Comparison of ENCODE assay signal across 9 cellular contexts in genomic region chr3:51675201-51675611, GRCh38. TPM values are rescaled to one million over a fixed set of nuclear protein-coding genes. Genes with fewer than 3 reads are reported as not detected.
DNase-seq lines count a peak whose midpoint lies in the region; ATAC-seq and TF ChIP-seq lines count a peak whose summit lies in the region.
"Had no signal": no experiment of that assay in that cellular context is flagged by ENCODE, and none has a peak within 500 bp of the region (broad histone marks: within the 10 kb centered on the region; RNA-seq: fewer than 3 reads in every experiment).

No MANE protein-coding gene starts in this region.

- H3K27ac Mint-ChIP-seq in stimulated activated memory B cell treated with anti-CD40 and anti-IgM and Interleukin-4, amounts not matched to agents 10 μg/mL and 1 μg/mL and 100 μg/mL, for 72 hours = peak overlapping the region; percentile 36

- no peak overlapping the region for H3K27ac ChIP-seq in lower lobe of right lung

- peak overlapping the region; percentile 44 for H3K4me3 Mint-ChIP-seq in activated T-cell treated with anti-CD3 and anti-CD28 coated beads, Interleukin-2, amount 50 U/mL, for 4 hours
- no peak overlapping the region for H3K4me3 Mint-ChIP-seq in stimulated activated memory B cell treated with anti-CD40 and anti-IgM and Interleukin-4, amounts not matched to agents 10 μg/mL and 1 μg/mL and 100 μg/mL, for 72 hours

- H3K27me3 ChIP-seq in lower lobe of right lung (ENCODE audit: low read depth) = no peaks in the 10 kb centered on the region
- H3K27me3 ChIP-seq: gastrocnemius medialis had no signal

- peak; percentile 64 for DNase-seq in activated CD8-positive, alpha-beta memory T cell treated with anti-CD3 and anti-CD28 coated beads for 24 hours
- no peak for DNase-seq in activated CD8-positive, alpha-beta memory T cell treated with anti-CD3 and anti-CD28 coated beads, Interleukin-2, amount 50 U/mL, for 48 hours
- DNase-seq in activated T-cell treated with anti-CD3 and anti-CD28 coated beads, Interleukin-2, amount 50 U/mL, for 4 hours = no peak
- DNase-seq in fibroblast of mammary gland (ENCODE audit: low read depth) = peak; percentile 50
- DNase-seq in mucosa of descending colon = no peak
- DNase-seq in lower lobe of right lung = no peak
- DNase-seq: gastrocnemius medialis had no signal

- H3K36me3 Mint-ChIP-seq in activated T-cell treated with anti-CD3 and anti-CD28 coated beads, Interleukin-2, amount 50 U/mL, for 4 hours (ENCODE audit: insufficient read depth) = peaks cover 12% of the 10 kb centered on the region
- H3K36me3 Mint-ChIP-seq in stimulated activated memory B cell treated with anti-CD40 and anti-IgM and Interleukin-4, amounts not matched to agents 10 μg/mL and 1 μg/mL and 100 μg/mL, for 72 hours = peaks cover 17% of the 10 kb centered on the region

- peaks cover 82% of the 10 kb centered on the region for H3K4me1 Mint-ChIP-seq in activated T-cell treated with anti-CD3 and anti-CD28 coated beads, Interleukin-2, amount 50 U/mL, for 4 hours (ENCODE audit: low read depth)
- H3K4me1 Mint-ChIP-seq in stimulated activated memory B cell treated with anti-CD40 and anti-IgM and Interleukin-4, amounts not matched to agents 10 μg/mL and 1 μg/mL and 100 μg/mL, for 72 hours = peaks cover 77% of the 10 kb centered on the region

- H3K4me1 ChIP-seq in mucosa of descending colon (ENCODE audit: low read depth) (peaks cover 17% of the 10 kb centered on the region), lower lobe of right lung (peaks cover 36% of the 10 kb centered on the region)

- no peak overlapping the region for H3K4me3 ChIP-seq in fibroblast of mammary gland (ENCODE audit: control insufficient read depth, low read depth, low read length)
- no peak overlapping the region for H3K4me3 ChIP-seq in mucosa of descending colon
- H3K4me3 ChIP-seq in lower lobe of right lung = no peak overlapping the region
- H3K4me3 ChIP-seq: gastrocnemius medialis had no signal

- H3K9me3 ChIP-seq in mucosa of descending colon (no peaks in the 10 kb centered on the region), lower lobe of right lung (no peaks in the 10 kb centered on the region)
- H3K9me3 ChIP-seq: gastrocnemius medialis had no signal

- H3K36me3 ChIP-seq in mucosa of descending colon (ENCODE audit: low read depth) = no peaks in the 10 kb centered on the region
- H3K36me3 ChIP-seq in lower lobe of right lung = peaks cover 29% of the 10 kb centered on the region
- H3K36me3 ChIP-seq: gastrocnemius medialis had no signal

- ATAC-seq in activated T-cell treated with anti-CD3 and anti-CD28 coated beads, Interleukin-2, amount 50 U/mL, for 4 hours = peak; percentile 39 to 45
- ATAC-seq in stimulated activated memory B cell treated with anti-CD40 and anti-IgM and Interleukin-4, amounts not matched to agents 10 μg/mL and 1 μg/mL and 100 μg/mL, for 72 hours = no peak
- ATAC-seq in mucosa of descending colon (no peak), HG03280 (IDR thresholded peaks at IDR 0.05; ENCODE audit: unreplicated experiment) (no peak), lower lobe of right lung (no peak)

- no peaks in the 10 kb centered on the region for H3K9me3 Mint-ChIP-seq in activated T-cell treated with anti-CD3 and anti-CD28 coated beads, Interleukin-2, amount 50 U/mL, for 4 hours
- H3K9me3 Mint-ChIP-seq in stimulated activated memory B cell treated with anti-CD40 and anti-IgM and Interleukin-4, amounts not matched to agents 10 μg/mL and 1 μg/mL and 100 μg/mL, for 72 hours = no peaks in the 10 kb centered on the region

- no peaks in the 10 kb centered on the region for H3K27me3 Mint-ChIP-seq in activated T-cell treated with anti-CD3 and anti-CD28 coated beads, Interleukin-2, amount 50 U/mL, for 4 hours (ENCODE audit: low read depth)
- H3K27me3 Mint-ChIP-seq in stimulated activated memory B cell treated with anti-CD40 and anti-IgM and Interleukin-4, amounts not matched to agents 10 μg/mL and 1 μg/mL and 100 μg/mL, for 72 hours = no peaks in the 10 kb centered on the region

- TF ChIP-seq CTCF in fibroblast of mammary gland (conservative IDR thresholded peaks at IDR 0.05; ENCODE audit: control insufficient read depth, insufficient read depth, low read depth, low read length) (no peak), mucosa of descending colon (IDR thresholded peaks at IDR 0.05) (no peak), lower lobe of right lung (IDR thresholded peaks at IDR 0.05) (no peak)

- intact Hi-C loops in mucosa of descending colon (cut with DNase I, micrococcal nuclease) = no loop called here
- intact Hi-C loops in lower lobe of right lung (cut with DNase I) = no loop called here

RNA-seq across cellular contexts. Expression of gene TEX264, which starts 4.2 kb away (rescaled TPM):
- 10 to 100 TPM; 37.8 to 42.5 (median 38.9) TPM for total RNA-seq in activated T-cell treated with anti-CD3 and anti-CD28 coated beads, Interleukin-2, amount 50 U/mL, for 4 hours
- total RNA-seq in mucosa of descending colon (10 to 100 TPM; 53.2 to 73.6 (median 59.1) TPM), lower lobe of right lung (43.5 TPM)

RNA-seq across cellular contexts. Expression of gene GRM2, which starts 31.7 kb away (rescaled TPM):
- total RNA-seq in activated T-cell treated with anti-CD3 and anti-CD28 coated beads, Interleukin-2, amount 50 U/mL, for 4 hours = 1 to 10 TPM in 2 of 3 donors, under 1 TPM in 1; 0.84 to 1.2 (median 1.0) TPM
- under 1 TPM; 0.14 to 0.61 (median 0.22) TPM for total RNA-seq in mucosa of descending colon
- 0.15 TPM for total RNA-seq in lower lobe of right lung

Comparison
In these comparisons a context has a peak if more than half of its experiments do, and no peak if none do; other contexts are left out.
1. DNase-seq: peak in activated CD8-positive, alpha-beta memory T cell treated with anti-CD3 and anti-CD28 coated beads for 24 hours (single experiment) and fibroblast of mammary gland (single experiment); none in activated CD8-positive, alpha-beta memory T cell treated with anti-CD3 and anti-CD28 coated beads, Interleukin-2, amount 50 U/mL, for 48 hours (single experiment), activated T-cell treated with anti-CD3 and anti-CD28 coated beads, Interleukin-2, amount 50 U/mL, for 4 hours (single experiment), mucosa of descending colon (0 of 3) and lower lobe of right lung (single experiment).
2. ATAC-seq: peak in activated T-cell treated with anti-CD3 and anti-CD28 coated beads, Interleukin-2, amount 50 U/mL, for 4 hours (2 of 2); none in stimulated activated memory B cell treated with anti-CD40 and anti-IgM and Interleukin-4, amounts not matched to agents 10 μg/mL and 1 μg/mL and 100 μg/mL, for 72 hours (single experiment), mucosa of descending colon (single experiment), HG03280 (single experiment) and lower lobe of right lung (0 of 2).